1 cellular context compared by ENCODE assay signal in genomic region chr2:189408294-189408693, GRCh38.
TF ChIP-seq lines count a peak whose summit lies in the region.

No MANE protein-coding gene starts in this region.

TF ChIP-seq in endothelial cell of umbilical vein, 7 proteins besides CTCF, POLR2A, EP300 and RAD21:
- TF ChIP-seq JUN (IDR thresholded peaks at IDR 0.05; ENCODE audit: borderline replicate concordance, insufficient read depth, insufficient read length, low read depth) (peak; percentile 55), MYC (IDR thresholded peaks at IDR 0.05; ENCODE audit: low read depth, low read length) (no peak), GATA2 (IDR thresholded peaks at IDR 0.05; ENCODE audit: insufficient read depth, insufficient read length, low read depth, low read length) (no peak), MAX (IDR thresholded peaks at IDR 0.05; ENCODE audit: insufficient read depth, insufficient read length) (no peak), POLR2AphosphoS5 (IDR thresholded peaks at IDR 0.05; ENCODE audit: insufficient read depth, low read depth, low read length) (no peak), FOS (IDR thresholded peaks at IDR 0.05; ENCODE audit: borderline replicate concordance, insufficient read depth, low read length) (peak; percentile 61), EZH2 (IDR thresholded peaks at IDR 0.05; ENCODE audit: borderline replicate concordance, low read depth, low read length, severe bottlenecking) (no peak)
